In the genomic region with DNA sequence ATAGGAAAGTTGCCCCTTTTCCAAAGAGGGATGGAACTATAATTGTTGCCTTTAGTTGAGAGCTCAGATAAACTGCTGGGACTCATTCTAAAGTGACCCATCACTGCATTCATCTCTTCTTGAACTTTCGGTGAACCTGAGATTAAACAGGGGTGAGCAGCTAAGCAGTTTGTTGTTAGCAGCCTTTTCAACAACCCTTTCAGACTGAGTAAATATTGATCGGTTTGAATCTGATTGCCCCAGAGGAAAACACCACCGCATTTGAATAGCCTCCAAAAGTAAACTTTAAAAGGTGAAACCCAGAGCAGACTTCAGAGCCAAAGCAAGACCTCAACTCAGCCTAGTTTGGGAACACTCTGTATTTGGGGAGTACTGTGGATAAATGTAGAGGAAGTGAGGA, we compare ENCODE assay signal across 1 cellular context.
TF ChIP-seq lines count a peak whose summit lies in the region.

No MANE protein-coding gene starts in this region.

TF ChIP-seq in HepG2, 621 proteins besides CTCF, POLR2A, EP300 and RAD21:
- TF ChIP-seq TCF7 (IDR thresholded peaks at IDR 0.05; ENCODE audit: low read depth) (0 out of 2 replicates have a peak, but pooled peaks have one; percentile 30), FOXP1 (IDR thresholded peaks at IDR 0.05) (no peak), FOXP1 (CRISPR knock-in tag; IDR thresholded peaks at IDR 0.05) (peak; percentile 73), RXRA (CRISPR knock-in tag; IDR thresholded peaks at IDR 0.05) (peak; percentile 40; the same call in 1 of the 2 replicates), FOXA3 (CRISPR knock-in tag; IDR thresholded peaks at IDR 0.05) (peak; percentile 64), IKZF4 (CRISPR knock-in tag; IDR thresholded peaks at IDR 0.05; ENCODE audit: borderline replicate concordance, low read depth, not compliant biosample characterization) (no peak), BCL6 (CRISPR knock-in tag; IDR thresholded peaks at IDR 0.05) (peak; percentile 61; the same call in 1 of the 2 replicates), RBAK (CRISPR knock-in tag; IDR thresholded peaks at IDR 0.05) (no peak), MBD4 (IDR thresholded peaks at IDR 0.05; ENCODE audit: borderline replicate concordance, low read length) (peak; percentile 50; the same call in 1 of the 2 replicates), SKI (IDR thresholded peaks at IDR 0.05; ENCODE audit: partially characterized antibody) (peak; percentile 54), NCOR1 (IDR thresholded peaks at IDR 0.05; ENCODE audit: borderline replicate concordance, low read length) (peak; percentile 35; the same call in 1 of the 2 replicates), FOXJ3 (CRISPR knock-in tag; IDR thresholded peaks at IDR 0.05; ENCODE audit: borderline replicate concordance) (no peak), SOX6 (IDR thresholded peaks at IDR 0.05) (no peak), SOX6 (CRISPR knock-in tag; IDR thresholded peaks at IDR 0.05) (peak; percentile 20; the same call in 1 of the 2 replicates), SOX13 (IDR thresholded peaks at IDR 0.05) (no peak), SOX13 (CRISPR knock-in tag; conservative IDR thresholded peaks at IDR 0.05 in 1 of 2, IDR thresholded peaks at IDR 0.05 in 1 of 2) (peak in 1 of 2 experiments; percentile 33; a peak in 1 of 4 replicates), RXRB (CRISPR knock-in tag; IDR thresholded peaks at IDR 0.05; ENCODE audit: borderline replicate concordance) (peak; percentile 70), HHEX (CRISPR knock-in tag; IDR thresholded peaks at IDR 0.05) (peak; percentile 93), SIN3A (IDR thresholded peaks at IDR 0.05; ENCODE audit: borderline replicate concordance, low read depth, low read length) (no peak), ATAD3A (CRISPR knock-in tag; IDR thresholded peaks at IDR 0.05) (no peak), ZMYM4 (CRISPR knock-in tag; IDR thresholded peaks at IDR 0.05) (no peak), FOXA1 (IDR thresholded peaks at IDR 0.05) (no peak), FOXA1 (CRISPR knock-in tag; IDR thresholded peaks at IDR 0.05) (peak; percentile 25; the same call in 1 of the 2 replicates), RARA (CRISPR knock-in tag; IDR thresholded peaks at IDR 0.05) (peak; percentile 98), ZNF121 (CRISPR knock-in tag; IDR thresholded peaks at IDR 0.05) (no peak), TBX3 (IDR thresholded peaks at IDR 0.05; ENCODE audit: borderline replicate concordance) (peak; percentile 26; the same call in 1 of the 2 replicates)
- TF ChIP-seq, protein P1, sequence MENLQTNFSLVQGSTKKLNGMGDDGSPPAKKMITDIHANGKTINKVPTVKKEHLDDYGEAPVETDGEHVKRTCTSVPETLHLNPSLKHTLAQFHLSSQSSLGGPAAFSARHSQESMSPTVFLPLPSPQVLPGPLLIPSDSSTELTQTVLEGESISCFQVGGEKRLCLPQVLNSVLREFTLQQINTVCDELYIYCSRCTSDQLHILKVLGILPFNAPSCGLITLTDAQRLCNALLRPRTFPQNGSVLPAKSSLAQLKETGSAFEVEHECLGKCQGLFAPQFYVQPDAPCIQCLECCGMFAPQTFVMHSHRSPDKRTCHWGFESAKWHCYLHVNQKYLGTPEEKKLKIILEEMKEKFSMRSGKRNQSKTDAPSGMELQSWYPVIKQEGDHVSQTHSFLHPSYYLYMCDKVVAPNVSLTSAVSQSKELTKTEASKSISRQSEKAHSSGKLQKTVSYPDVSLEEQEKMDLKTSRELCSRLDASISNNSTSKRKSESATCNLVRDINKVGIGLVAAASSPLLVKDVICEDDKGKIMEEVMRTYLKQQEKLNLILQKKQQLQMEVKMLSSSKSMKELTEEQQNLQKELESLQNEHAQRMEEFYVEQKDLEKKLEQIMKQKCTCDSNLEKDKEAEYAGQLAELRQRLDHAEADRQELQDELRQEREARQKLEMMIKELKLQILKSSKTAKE (CRISPR knock-in tag; IDR thresholded peaks at IDR 0.05; ENCODE audit: borderline replicate concordance) = peak; percentile 45; the same call in 1 of the 2 replicates
- TF ChIP-seq, protein P2, sequence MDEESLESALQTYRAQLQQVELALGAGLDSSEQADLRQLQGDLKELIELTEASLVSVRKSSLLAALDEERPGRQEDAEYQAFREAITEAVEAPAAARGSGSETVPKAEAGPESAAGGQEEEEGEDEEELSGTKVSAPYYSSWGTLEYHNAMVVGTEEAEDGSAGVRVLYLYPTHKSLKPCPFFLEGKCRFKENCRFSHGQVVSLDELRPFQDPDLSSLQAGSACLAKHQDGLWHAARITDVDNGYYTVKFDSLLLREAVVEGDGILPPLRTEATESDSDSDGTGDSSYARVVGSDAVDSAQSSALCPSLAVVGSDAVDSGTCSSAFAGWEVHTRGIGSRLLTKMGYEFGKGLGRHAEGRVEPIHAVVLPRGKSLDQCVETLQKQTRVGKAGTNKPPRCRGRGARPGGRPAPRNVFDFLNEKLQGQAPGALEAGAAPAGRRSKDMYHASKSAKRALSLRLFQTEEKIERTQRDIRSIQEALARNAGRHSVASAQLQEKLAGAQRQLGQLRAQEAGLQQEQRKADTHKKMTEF (CRISPR knock-in tag; IDR thresholded peaks at IDR 0.05) = 0 out of 2 replicates have a peak, but pooled peaks have one; percentile 20
- TF ChIP-seq, protein P3, sequence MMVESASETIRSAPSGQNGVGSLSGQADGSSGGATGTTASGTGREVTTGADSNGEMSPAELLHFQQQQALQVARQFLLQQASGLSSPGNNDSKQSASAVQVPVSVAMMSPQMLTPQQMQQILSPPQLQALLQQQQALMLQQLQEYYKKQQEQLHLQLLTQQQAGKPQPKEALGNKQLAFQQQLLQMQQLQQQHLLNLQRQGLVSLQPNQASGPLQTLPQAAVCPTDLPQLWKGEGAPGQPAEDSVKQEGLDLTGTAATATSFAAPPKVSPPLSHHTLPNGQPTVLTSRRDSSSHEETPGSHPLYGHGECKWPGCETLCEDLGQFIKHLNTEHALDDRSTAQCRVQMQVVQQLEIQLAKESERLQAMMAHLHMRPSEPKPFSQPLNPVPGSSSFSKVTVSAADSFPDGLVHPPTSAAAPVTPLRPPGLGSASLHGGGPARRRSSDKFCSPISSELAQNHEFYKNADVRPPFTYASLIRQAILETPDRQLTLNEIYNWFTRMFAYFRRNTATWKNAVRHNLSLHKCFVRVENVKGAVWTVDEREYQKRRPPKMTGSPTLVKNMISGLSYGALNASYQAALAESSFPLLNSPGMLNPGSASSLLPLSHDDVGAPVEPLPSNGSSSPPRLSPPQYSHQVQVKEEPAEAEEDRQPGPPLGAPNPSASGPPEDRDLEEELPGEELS (CRISPR knock-in tag; IDR thresholded peaks at IDR 0.05) = peak; percentile 47; the same call in 1 of the 2 replicates
- TF ChIP-seq, protein P4, sequence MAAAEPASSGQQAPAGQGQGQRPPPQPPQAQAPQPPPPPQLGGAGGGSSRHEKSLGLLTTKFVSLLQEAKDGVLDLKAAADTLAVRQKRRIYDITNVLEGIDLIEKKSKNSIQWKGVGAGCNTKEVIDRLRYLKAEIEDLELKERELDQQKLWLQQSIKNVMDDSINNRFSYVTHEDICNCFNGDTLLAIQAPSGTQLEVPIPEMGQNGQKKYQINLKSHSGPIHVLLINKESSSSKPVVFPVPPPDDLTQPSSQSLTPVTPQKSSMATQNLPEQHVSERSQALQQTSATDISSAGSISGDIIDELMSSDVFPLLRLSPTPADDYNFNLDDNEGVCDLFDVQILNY (CRISPR knock-in tag; conservative IDR thresholded peaks at IDR 0.05) = no peak
- TF ChIP-seq, protein P5, sequence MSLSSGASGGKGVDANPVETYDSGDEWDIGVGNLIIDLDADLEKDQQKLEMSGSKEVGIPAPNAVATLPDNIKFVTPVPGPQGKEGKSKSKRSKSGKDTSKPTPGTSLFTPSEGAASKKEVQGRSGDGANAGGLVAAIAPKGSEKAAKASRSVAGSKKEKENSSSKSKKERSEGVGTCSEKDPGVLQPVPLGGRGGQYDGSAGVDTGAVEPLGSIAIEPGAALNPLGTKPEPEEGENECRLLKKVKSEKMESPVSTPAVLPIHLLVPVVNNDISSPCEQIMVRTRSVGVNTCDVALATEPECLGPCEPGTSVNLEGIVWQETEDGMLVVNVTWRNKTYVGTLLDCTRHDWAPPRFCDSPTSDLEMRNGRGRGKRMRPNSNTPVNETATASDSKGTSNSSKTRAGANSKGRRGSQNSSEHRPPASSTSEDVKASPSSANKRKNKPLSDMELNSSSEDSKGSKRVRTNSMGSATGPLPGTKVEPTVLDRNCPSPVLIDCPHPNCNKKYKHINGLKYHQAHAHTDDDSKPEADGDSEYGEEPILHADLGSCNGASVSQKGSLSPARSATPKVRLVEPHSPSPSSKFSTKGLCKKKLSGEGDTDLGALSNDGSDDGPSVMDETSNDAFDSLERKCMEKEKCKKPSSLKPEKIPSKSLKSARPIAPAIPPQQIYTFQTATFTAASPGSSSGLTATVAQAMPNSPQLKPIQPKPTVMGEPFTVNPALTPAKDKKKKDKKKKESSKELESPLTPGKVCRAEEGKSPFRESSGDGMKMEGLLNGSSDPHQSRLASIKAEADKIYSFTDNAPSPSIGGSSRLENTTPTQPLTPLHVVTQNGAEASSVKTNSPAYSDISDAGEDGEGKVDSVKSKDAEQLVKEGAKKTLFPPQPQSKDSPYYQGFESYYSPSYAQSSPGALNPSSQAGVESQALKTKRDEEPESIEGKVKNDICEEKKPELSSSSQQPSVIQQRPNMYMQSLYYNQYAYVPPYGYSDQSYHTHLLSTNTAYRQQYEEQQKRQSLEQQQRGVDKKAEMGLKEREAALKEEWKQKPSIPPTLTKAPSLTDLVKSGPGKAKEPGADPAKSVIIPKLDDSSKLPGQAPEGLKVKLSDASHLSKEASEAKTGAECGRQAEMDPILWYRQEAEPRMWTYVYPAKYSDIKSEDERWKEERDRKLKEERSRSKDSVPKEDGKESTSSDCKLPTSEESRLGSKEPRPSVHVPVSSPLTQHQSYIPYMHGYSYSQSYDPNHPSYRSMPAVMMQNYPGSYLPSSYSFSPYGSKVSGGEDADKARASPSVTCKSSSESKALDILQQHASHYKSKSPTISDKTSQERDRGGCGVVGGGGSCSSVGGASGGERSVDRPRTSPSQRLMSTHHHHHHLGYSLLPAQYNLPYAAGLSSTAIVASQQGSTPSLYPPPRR (CRISPR knock-in tag; IDR thresholded peaks at IDR 0.05; ENCODE audit: borderline replicate concordance) = peak; percentile 78; the same call in 1 of the 2 replicates
- TF ChIP-seq, protein P6, sequence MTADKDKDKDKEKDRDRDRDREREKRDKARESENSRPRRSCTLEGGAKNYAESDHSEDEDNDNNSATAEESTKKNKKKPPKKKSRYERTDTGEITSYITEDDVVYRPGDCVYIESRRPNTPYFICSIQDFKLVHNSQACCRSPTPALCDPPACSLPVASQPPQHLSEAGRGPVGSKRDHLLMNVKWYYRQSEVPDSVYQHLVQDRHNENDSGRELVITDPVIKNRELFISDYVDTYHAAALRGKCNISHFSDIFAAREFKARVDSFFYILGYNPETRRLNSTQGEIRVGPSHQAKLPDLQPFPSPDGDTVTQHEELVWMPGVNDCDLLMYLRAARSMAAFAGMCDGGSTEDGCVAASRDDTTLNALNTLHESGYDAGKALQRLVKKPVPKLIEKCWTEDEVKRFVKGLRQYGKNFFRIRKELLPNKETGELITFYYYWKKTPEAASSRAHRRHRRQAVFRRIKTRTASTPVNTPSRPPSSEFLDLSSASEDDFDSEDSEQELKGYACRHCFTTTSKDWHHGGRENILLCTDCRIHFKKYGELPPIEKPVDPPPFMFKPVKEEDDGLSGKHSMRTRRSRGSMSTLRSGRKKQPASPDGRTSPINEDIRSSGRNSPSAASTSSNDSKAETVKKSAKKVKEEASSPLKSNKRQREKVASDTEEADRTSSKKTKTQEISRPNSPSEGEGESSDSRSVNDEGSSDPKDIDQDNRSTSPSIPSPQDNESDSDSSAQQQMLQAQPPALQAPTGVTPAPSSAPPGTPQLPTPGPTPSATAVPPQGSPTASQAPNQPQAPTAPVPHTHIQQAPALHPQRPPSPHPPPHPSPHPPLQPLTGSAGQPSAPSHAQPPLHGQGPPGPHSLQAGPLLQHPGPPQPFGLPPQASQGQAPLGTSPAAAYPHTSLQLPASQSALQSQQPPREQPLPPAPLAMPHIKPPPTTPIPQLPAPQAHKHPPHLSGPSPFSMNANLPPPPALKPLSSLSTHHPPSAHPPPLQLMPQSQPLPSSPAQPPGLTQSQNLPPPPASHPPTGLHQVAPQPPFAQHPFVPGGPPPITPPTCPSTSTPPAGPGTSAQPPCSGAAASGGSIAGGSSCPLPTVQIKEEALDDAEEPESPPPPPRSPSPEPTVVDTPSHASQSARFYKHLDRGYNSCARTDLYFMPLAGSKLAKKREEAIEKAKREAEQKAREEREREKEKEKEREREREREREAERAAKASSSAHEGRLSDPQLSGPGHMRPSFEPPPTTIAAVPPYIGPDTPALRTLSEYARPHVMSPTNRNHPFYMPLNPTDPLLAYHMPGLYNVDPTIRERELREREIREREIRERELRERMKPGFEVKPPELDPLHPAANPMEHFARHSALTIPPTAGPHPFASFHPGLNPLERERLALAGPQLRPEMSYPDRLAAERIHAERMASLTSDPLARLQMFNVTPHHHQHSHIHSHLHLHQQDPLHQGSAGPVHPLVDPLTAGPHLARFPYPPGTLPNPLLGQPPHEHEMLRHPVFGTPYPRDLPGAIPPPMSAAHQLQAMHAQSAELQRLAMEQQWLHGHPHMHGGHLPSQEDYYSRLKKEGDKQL (CRISPR knock-in tag; IDR thresholded peaks at IDR 0.05; ENCODE audit: low read depth) = peak; percentile 59; the same call in 1 of the 2 replicates
- TF ChIP-seq, protein P7, sequence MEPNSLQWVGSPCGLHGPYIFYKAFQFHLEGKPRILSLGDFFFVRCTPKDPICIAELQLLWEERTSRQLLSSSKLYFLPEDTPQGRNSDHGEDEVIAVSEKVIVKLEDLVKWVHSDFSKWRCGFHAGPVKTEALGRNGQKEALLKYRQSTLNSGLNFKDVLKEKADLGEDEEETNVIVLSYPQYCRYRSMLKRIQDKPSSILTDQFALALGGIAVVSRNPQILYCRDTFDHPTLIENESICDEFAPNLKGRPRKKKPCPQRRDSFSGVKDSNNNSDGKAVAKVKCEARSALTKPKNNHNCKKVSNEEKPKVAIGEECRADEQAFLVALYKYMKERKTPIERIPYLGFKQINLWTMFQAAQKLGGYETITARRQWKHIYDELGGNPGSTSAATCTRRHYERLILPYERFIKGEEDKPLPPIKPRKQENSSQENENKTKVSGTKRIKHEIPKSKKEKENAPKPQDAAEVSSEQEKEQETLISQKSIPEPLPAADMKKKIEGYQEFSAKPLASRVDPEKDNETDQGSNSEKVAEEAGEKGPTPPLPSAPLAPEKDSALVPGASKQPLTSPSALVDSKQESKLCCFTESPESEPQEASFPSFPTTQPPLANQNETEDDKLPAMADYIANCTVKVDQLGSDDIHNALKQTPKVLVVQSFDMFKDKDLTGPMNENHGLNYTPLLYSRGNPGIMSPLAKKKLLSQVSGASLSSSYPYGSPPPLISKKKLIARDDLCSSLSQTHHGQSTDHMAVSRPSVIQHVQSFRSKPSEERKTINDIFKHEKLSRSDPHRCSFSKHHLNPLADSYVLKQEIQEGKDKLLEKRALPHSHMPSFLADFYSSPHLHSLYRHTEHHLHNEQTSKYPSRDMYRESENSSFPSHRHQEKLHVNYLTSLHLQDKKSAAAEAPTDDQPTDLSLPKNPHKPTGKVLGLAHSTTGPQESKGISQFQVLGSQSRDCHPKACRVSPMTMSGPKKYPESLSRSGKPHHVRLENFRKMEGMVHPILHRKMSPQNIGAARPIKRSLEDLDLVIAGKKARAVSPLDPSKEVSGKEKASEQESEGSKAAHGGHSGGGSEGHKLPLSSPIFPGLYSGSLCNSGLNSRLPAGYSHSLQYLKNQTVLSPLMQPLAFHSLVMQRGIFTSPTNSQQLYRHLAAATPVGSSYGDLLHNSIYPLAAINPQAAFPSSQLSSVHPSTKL (CRISPR knock-in tag; IDR thresholded peaks at IDR 0.05) = peak; percentile 42; the same call in 1 of the 2 replicates
